Comparison of ENCODE assay signal across 11 cellular contexts in the genomic region with DNA sequence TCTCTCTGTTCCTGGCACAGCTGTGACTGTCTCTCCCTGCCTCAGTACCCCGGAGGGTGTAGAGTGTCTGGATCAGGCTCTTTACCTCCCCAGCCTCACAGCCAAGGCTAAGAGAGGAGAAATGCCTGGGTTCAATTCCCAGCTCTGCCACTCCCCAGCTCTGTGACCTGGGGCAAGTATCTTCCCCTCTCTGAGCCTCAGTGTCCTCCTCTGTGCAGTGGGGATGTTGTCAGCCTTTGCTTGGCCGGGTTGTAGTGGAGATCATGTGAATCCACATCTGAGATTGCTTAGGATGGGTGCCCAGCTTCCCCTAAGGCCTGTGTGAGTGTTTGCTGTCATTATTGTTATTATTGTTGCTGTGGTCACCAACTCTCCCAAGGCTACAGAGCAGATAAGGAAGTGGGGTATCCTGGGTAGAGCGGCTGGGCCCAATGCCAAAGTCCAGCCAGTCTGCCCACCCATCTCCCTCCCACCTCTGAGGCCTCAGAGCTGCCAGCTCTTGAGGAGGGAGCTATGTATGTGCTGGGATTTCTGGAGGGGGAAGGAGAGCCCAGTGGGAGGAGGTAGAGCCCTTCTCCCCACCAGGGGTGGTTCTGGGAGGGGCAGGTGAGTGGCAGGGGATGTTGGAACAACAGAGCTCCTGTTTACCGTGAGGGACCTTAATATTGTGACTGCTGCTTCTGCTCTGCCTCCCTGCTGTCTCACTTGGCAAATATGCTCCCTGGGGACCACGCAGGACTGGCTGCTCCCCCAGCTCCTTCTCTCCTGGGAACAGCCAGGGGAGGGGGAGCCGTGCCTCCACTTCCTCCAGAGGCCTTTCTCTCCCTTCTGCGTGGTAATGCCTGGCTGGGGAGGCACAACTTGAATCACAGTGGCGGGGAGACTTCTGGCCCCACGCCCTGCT.
DNase-seq lines count a peak whose midpoint lies in the region; ATAC-seq and TF ChIP-seq lines count a peak whose summit lies in the region.
"Had no signal": no experiment of that assay in that cellular context is flagged by ENCODE, and none has a peak within 500 bp of the region (broad histone marks: within the 10 kb centered on the region; RNA-seq: fewer than 3 reads in every experiment).

No MANE protein-coding gene starts in this region.

- no peaks in the 10 kb centered on the region for H3K36me3 Mint-ChIP-seq in neural crest cell (ENCODE audit: low read depth)
- H3K36me3 Mint-ChIP-seq: memory B cell had no signal

- no peak for ATAC-seq in HG03045 (IDR thresholded peaks at IDR 0.05; ENCODE audit: unreplicated experiment)
- no peak for ATAC-seq in GM18907 (IDR thresholded peaks at IDR 0.05; ENCODE audit: unreplicated experiment)

- TF ChIP-seq CTCF in neural crest cell (conservative IDR thresholded peaks at IDR 0.05): no peak

- DNase-seq in DMS153 (lab: John Stamatoyannopoulos, UW) (peak; percentile 99), NCI-H146 (lab: John Stamatoyannopoulos, UW) (peak; percentile 51), amniotic epithelial cell (ENCODE audit: low read depth) (peak; percentile 57), neural crest cell (ENCODE audit: low read depth, low spot score) (no peak), GM19240 (ENCODE audit: insufficient read length, low spot score) (no peak)
- no peak for DNase-seq in activated CD4-positive, CD25-positive, alpha-beta regulatory T cell (lab: John Stamatoyannopoulos, UW)
- DNase-seq: H9, MV-4-11 had no signal

- peak overlapping the region; percentile 92 for H3K27ac Mint-ChIP-seq in neural crest cell (ENCODE audit: unreplicated experiment)
- H3K27ac Mint-ChIP-seq: memory B cell had no signal

- peaks cover 4% of the 10 kb centered on the region for H3K4me1 Mint-ChIP-seq in neural crest cell
- H3K4me1 Mint-ChIP-seq: memory B cell had no signal

- H3K9me3 Mint-ChIP-seq in neural crest cell: no peaks in the 10 kb centered on the region
- H3K9me3 Mint-ChIP-seq: H9, memory B cell had no signal

- H3K4me3 Mint-ChIP-seq in neural crest cell: no peak overlapping the region
- H3K4me3 Mint-ChIP-seq: H9, memory B cell had no signal

- H3K27me3 Mint-ChIP-seq in neural crest cell (ENCODE audit: low read depth): no peaks in the 10 kb centered on the region

Comparison
In these comparisons a context has a peak if more than half of its experiments do, and no peak if none do; other contexts are left out.
1. DNase-seq: peak in DMS153 (single experiment), NCI-H146 (single experiment) and amniotic epithelial cell (single experiment); none in neural crest cell (single experiment), GM19240 (single experiment) and activated CD4-positive, CD25-positive, alpha-beta regulatory T cell (0 of 4).